Comparison of ENCODE assay signal across 1 cellular context in genomic region chr19:45469835-45470146, GRCh38.
TF ChIP-seq lines count a peak whose summit lies in the region.

No MANE protein-coding gene starts in this region.

TF ChIP-seq in IMR-90, 13 proteins besides CTCF, POLR2A, EP300 and RAD21 (continued from another document):
- TF ChIP-seq ELK1 (IDR thresholded peaks at IDR 0.05; ENCODE audit: borderline replicate concordance, low read depth, low read length) (no peak), SMC3 (IDR thresholded peaks at IDR 0.05; ENCODE audit: low read depth, low read length) (no peak), BHLHE40 (IDR thresholded peaks at IDR 0.05; ENCODE audit: low read depth, low read length) (no peak), MAZ (IDR thresholded peaks at IDR 0.05; ENCODE audit: borderline replicate concordance, low read depth, low read length) (no peak), MXI1 (IDR thresholded peaks at IDR 0.05; ENCODE audit: borderline replicate concordance, low read depth, low read length) (no peak), NFE2L2 (IDR thresholded peaks at IDR 0.05; ENCODE audit: low read depth, low read length) (no peak; the same call in 1 of the 2 replicates), MAFK (IDR thresholded peaks at IDR 0.05; ENCODE audit: low read depth, low read length) (no peak), RFX5 (IDR thresholded peaks at IDR 0.05; ENCODE audit: low read depth, low read length) (no peak), CEBPB (IDR thresholded peaks at IDR 0.05; ENCODE audit: low read depth, low read length) (no peak), FOS (IDR thresholded peaks at IDR 0.05; ENCODE audit: low read depth, low read length) (no peak), USF2 (IDR thresholded peaks at IDR 0.05; ENCODE audit: low read depth, low read length) (no peak), RCOR1 (IDR thresholded peaks at IDR 0.05; ENCODE audit: insufficient replicate concordance, low read length) (no peak)
